13 cellular contexts compared by ENCODE assay signal in genomic region chr10:79431891-79432831, GRCh38. TPM values are rescaled to one million over a fixed set of nuclear protein-coding genes. Genes with fewer than 3 reads are reported as not detected.
DNase-seq lines count a peak whose midpoint lies in the region; ATAC-seq and TF ChIP-seq lines count a peak whose summit lies in the region.
"Had no signal": no experiment of that assay in that cellular context is flagged by ENCODE, and none has a peak within 500 bp of the region (broad histone marks: within the 10 kb centered on the region; RNA-seq: fewer than 3 reads in every experiment).

No MANE protein-coding gene starts in this region.

- intact Hi-C loops in right cardiac atrium (cut with DNase I) (no loop called here), gastrocnemius medialis (cut with DNase I; ENCODE audit: low total_unique reads) (no loop called here)

- no peak for TF ChIP-seq POLR2A in gastrocnemius medialis (IDR thresholded peaks at IDR 0.05)

- H3K27me3 ChIP-seq in right cardiac atrium (ENCODE audit: control insufficient read depth, insufficient read depth) (no peaks in the 10 kb centered on the region), gastrocnemius medialis (no peaks in the 10 kb centered on the region)
- H3K27me3 ChIP-seq: colonic mucosa had no signal

- peaks cover 0 to 18% of the 10 kb centered on the region in 2 donors for H3K36me3 ChIP-seq in gastrocnemius medialis
- H3K36me3 ChIP-seq: colonic mucosa had no signal

- DNase-seq in AG08396 (ENCODE audit: low spot score) = peak; percentile 20
- DNase-seq in amniotic epithelial cell (ENCODE audit: low read depth) = peak; percentile 52
- peak in 2 of 3 donors; percentile 45 to 62 for DNase-seq in right cardiac atrium
- DNase-seq in gastrocnemius medialis = peak in 1 of 2 donors; percentile 36
- no peak for DNase-seq in T-helper 1 cell
- DNase-seq in HCEC 1CT = no peak
- no peak for DNase-seq in left lobe of liver (ENCODE audit: low spot score)
- DNase-seq: colonic mucosa, immature natural killer cell, NCI-H187, NCI-H526 treated with DMSO at 0.1 percent for 48 hours, RPMI8226 had no signal

- H3K27ac ChIP-seq in right cardiac atrium (ENCODE audit: low read length) (no peak overlapping the region), gastrocnemius medialis (peak overlapping the region; percentile 91 to 98 (median 94))
- H3K27ac ChIP-seq: colonic mucosa had no signal

- ATAC-seq in right cardiac atrium (peak in 1 of 2 donors; percentile 4), gastrocnemius medialis (no peak), HG03135 (IDR thresholded peaks at IDR 0.05; ENCODE audit: unreplicated experiment) (no peak), left lobe of liver (no peak)

- TF ChIP-seq CTCF in gastrocnemius medialis (IDR thresholded peaks at IDR 0.05 in 4 of 5, conservative IDR thresholded peaks at IDR 0.05 in 1 of 5) = no peak

- 77% methylated on average over 17 of the region's 17 CpGs for WGBS in right cardiac atrium

- no peak overlapping the region for H3K4me3 ChIP-seq in right cardiac atrium (ENCODE audit: low read length)
- no peak overlapping the region for H3K4me3 ChIP-seq in gastrocnemius medialis
- H3K4me3 ChIP-seq: colonic mucosa had no signal

- in situ Hi-C loops in gastrocnemius medialis (cut with MboI; ENCODE audit: low sequenced_read_pairs in 4 of 4) = loop anchor here in 1 of 4 donors (25.0 kb wide), 1 partner anchor 345 kb away; no protein-coding TSS in a partner anchor

- peaks cover 37% of the 10 kb centered on the region for H3K4me1 ChIP-seq in right cardiac atrium (ENCODE audit: control insufficient read depth, insufficient read depth, low read length)
- H3K4me1 ChIP-seq in gastrocnemius medialis = peaks cover 46 to 51% of the 10 kb centered on the region in 2 donors
- H3K4me1 ChIP-seq: colonic mucosa had no signal

- H3K9me3 ChIP-seq in right cardiac atrium (ENCODE audit: control insufficient read depth, low read length) (no peaks in the 10 kb centered on the region), gastrocnemius medialis (no peaks in the 10 kb centered on the region)
- H3K9me3 ChIP-seq: colonic mucosa had no signal

RNA-seq across cellular contexts. Expression of gene ZCCHC24, which starts 13.3 kb away (rescaled TPM):
- total RNA-seq in right cardiac atrium (10 to 100 TPM; 60.4 to 75.3 (median 63.8) TPM), gastrocnemius medialis (100 to 1,000 TPM in 1 of 4 donors, 10 to 100 TPM in 3; 59.6 to 122 (median 84.5) TPM), left lobe of liver (30.5 TPM)
- polyA plus RNA-seq in right cardiac atrium = 31.3 TPM

Comparison
In these comparisons a context has a peak if more than half of its experiments do, and no peak if none do; other contexts are left out.
1. DNase-seq: peak in AG08396 (single experiment), amniotic epithelial cell (single experiment) and right cardiac atrium (2 of 3); none in T-helper 1 cell (0 of 5), HCEC 1CT (single experiment) and left lobe of liver (single experiment).